8 cellular contexts compared by ENCODE assay signal in genomic region chr11:57648791-57649735, GRCh38. TPM values are rescaled to one million over a fixed set of nuclear protein-coding genes. Genes with fewer than 3 reads are reported as not detected.
DNase-seq lines count a peak whose midpoint lies in the region; ATAC-seq, FAIRE-seq and TF ChIP-seq lines count a peak whose summit lies in the region.

No MANE protein-coding gene starts in this region.

- H3K9ac ChIP-seq in adipocyte (ENCODE audit: low read length) (peak overlapping the region; percentile 67), kidney (ENCODE audit: low read length in 2 of 2) (no peak overlapping the region)

- FAIRE-seq in kidney (lab: Jason Lieb, UNC): no peak

- no peaks in the 10 kb centered on the region for H3K27me3 ChIP-seq in cardiac muscle cell
- H3K27me3 ChIP-seq in adipocyte (replicated peaks; ENCODE audit: control insufficient read depth, insufficient read depth, low read length): no peaks in the 10 kb centered on the region

- H3K36me3 ChIP-seq in cardiac muscle cell: no peaks in the 10 kb centered on the region
- no peaks in the 10 kb centered on the region for H3K36me3 ChIP-seq in adipocyte (ENCODE audit: control insufficient read depth, insufficient read depth, low read length, severe bottlenecking)
- no peaks in the 10 kb centered on the region for H3K36me3 ChIP-seq in kidney (ENCODE audit: control insufficient read depth in 1 of 2, insufficient read depth in 2 of 2, low read length in 2 of 2)

- DNase-seq in cardiac muscle cell (ENCODE audit: low read depth in 1 of 2, low spot score in 1 of 2) (peak; percentile 37 to 56), Right ventricle myocardium inferior (ENCODE audit: missing footprints) (no peak), adipocyte (ENCODE audit: low read depth) (peak; percentile 43), kidney (peak; percentile 70), superior temporal gyrus (ENCODE audit: extremely low spot score) (peak; percentile 49), NCI-H1092 (lab: John Stamatoyannopoulos, UW) (no peak)

- intact Hi-C loops in Right ventricle myocardium inferior (cut with DNase I): no loop called here
- intact Hi-C loops in kidney (cut with DNase I): no loop called here

- H3K4me3 ChIP-seq in cardiac muscle cell (peak overlapping the region; percentile 26), adipocyte (ENCODE audit: low read length) (peak overlapping the region; percentile 74), kidney (ENCODE audit: low read length in 2 of 2) (peak overlapping the region in 1 of 2 donors; percentile 37)

- H3K9me3 ChIP-seq in cardiac muscle cell (ENCODE audit: low read depth): no peaks in the 10 kb centered on the region
- no peaks in the 10 kb centered on the region for H3K9me3 ChIP-seq in adipocyte (ENCODE audit: control insufficient read depth, low read length)
- no peaks in the 10 kb centered on the region for H3K9me3 ChIP-seq in kidney (ENCODE audit: control insufficient read depth in 1 of 2, low read length in 2 of 2)

- H3K4me1 ChIP-seq in cardiac muscle cell (ENCODE audit: low read depth): peaks cover 59% of the 10 kb centered on the region
- H3K4me1 ChIP-seq in adipocyte (ENCODE audit: control insufficient read depth, insufficient read depth, low read length): peaks cover 39% of the 10 kb centered on the region
- H3K4me1 ChIP-seq in kidney (ENCODE audit: control insufficient read depth in 1 of 2, insufficient read depth in 1 of 2, low read depth in 1 of 2, low read length in 2 of 2): peaks cover 5 to 28% of the 10 kb centered on the region in 2 donors

- peak overlapping the region; percentile 36 for H3K27ac ChIP-seq in cardiac muscle cell
- no peak overlapping the region for H3K27ac ChIP-seq in kidney (ENCODE audit: low read depth in 2 of 2, low read length in 2 of 2)

- TF ChIP-seq CTCF in cardiac muscle cell (IDR thresholded peaks at IDR 0.05; ENCODE audit: low read depth, low read length) (no peak), kidney (IDR thresholded peaks at IDR 0.05; ENCODE audit: borderline replicate concordance, extremely low read depth, insufficient read depth) (no peak)

- ATAC-seq in Right ventricle myocardium inferior (no peak), GM21447 (IDR thresholded peaks at IDR 0.05; ENCODE audit: unreplicated experiment) (no peak), GM19324 (IDR thresholded peaks at IDR 0.05; ENCODE audit: low FRiP score, unreplicated experiment) (no peak)

RNA-seq across cellular contexts. Expression of gene YPEL4, which starts 0.6 kb away (rescaled TPM):
- total RNA-seq in cardiac muscle cell (0.70 and 1.3 TPM in 2 replicates), Right ventricle myocardium inferior (0.51 TPM), kidney (0.82 TPM)
- polyA plus RNA-seq in cardiac muscle cell (1.1 and 2.1 TPM in 2 replicates), kidney (ENCODE audit: insufficient read depth, low read depth, low replicate concordance) (0.88 TPM)

RNA-seq across cellular contexts. Expression of gene CLP1, which starts 8.5 kb away (rescaled TPM):
- total RNA-seq in cardiac muscle cell (16.5 and 17.2 TPM in 2 replicates), Right ventricle myocardium inferior (6.2 TPM), kidney (12.2 TPM)
- polyA plus RNA-seq in cardiac muscle cell (16.7 and 17.9 TPM in 2 replicates), kidney (ENCODE audit: insufficient read depth, low read depth, low replicate concordance) (8.5 TPM)

RNA-seq across cellular contexts. Expression of gene ZDHHC5, which starts 18.9 kb away (rescaled TPM):
- total RNA-seq in cardiac muscle cell (30.9 and 36.8 TPM in 2 replicates), Right ventricle myocardium inferior (44.9 TPM), kidney (90.2 TPM)
- polyA plus RNA-seq in cardiac muscle cell (24.9 and 32.1 TPM in 2 replicates), kidney (ENCODE audit: insufficient read depth, low read depth, low replicate concordance) (28.3 TPM)

RNA-seq across cellular contexts. Expression of gene SERPING1, which starts 51.6 kb away (rescaled TPM):
- 42.8 and 51.9 TPM in 2 replicates for total RNA-seq in cardiac muscle cell
- 80.7 and 123 TPM in 2 replicates for polyA plus RNA-seq in cardiac muscle cell
- total RNA-seq in Right ventricle myocardium inferior: 157 TPM
- 785 TPM for total RNA-seq in kidney
- polyA plus RNA-seq in kidney (ENCODE audit: insufficient read depth, low read depth, low replicate concordance): 361 TPM

Comparison
In these comparisons a context has a peak if more than half of its experiments do, and no peak if none do; other contexts are left out.
1. DNase-seq: peak in cardiac muscle cell (2 of 2), adipocyte (single experiment), kidney (single experiment) and superior temporal gyrus (single experiment); none in Right ventricle myocardium inferior (single experiment) and NCI-H1092 (single experiment).